9 cellular contexts compared by ENCODE assay signal in genomic region chr6:132780770-132781371, GRCh38. TPM values are rescaled to one million over a fixed set of nuclear protein-coding genes. Genes with fewer than 3 reads are reported as not detected.
DNase-seq lines count a peak whose midpoint lies in the region; ATAC-seq and TF ChIP-seq lines count a peak whose summit lies in the region.
"Had no signal": no experiment of that assay in that cellular context is flagged by ENCODE, and none has a peak within 500 bp of the region (broad histone marks: within the 10 kb centered on the region; RNA-seq: fewer than 3 reads in every experiment).

No MANE protein-coding gene starts in this region.

- H3K36me3 ChIP-seq in right lobe of liver = peaks cover 0 to 23% (median 7%) of the 10 kb centered on the region in 4 donors
- peaks cover 0 to 9% of the 10 kb centered on the region in 2 donors for H3K36me3 ChIP-seq in vagina

- H3K9me3 ChIP-seq in right lobe of liver = no peaks in the 10 kb centered on the region
- no peaks in the 10 kb centered on the region for H3K9me3 ChIP-seq in vagina
- H3K9me3 ChIP-seq: pancreas had no signal

- H3K36me3 Mint-ChIP-seq in activated T-helper 17 cell treated with anti-CD3 and anti-CD28 coated beads, Interleukin-2, amount 50 U/mL, for 72 hours (ENCODE audit: low read depth) = peaks cover 71% of the 10 kb centered on the region

- TF ChIP-seq POLR2A in right lobe of liver (IDR thresholded peaks at IDR 0.05) = no peak
- no peak for TF ChIP-seq POLR2A in vagina (IDR thresholded peaks at IDR 0.05)

- H3K27ac ChIP-seq in VCaP = no peak overlapping the region
- H3K27ac ChIP-seq in right lobe of liver = no peak overlapping the region
- no peak overlapping the region for H3K27ac ChIP-seq in vagina
- H3K27ac ChIP-seq: pancreas had no signal

- no peaks in the 10 kb centered on the region for H3K9me3 Mint-ChIP-seq in activated T-helper 17 cell treated with anti-CD3 and anti-CD28 coated beads, Interleukin-2, amount 50 U/mL, for 72 hours

- H3K4me3 ChIP-seq in right lobe of liver = no peak overlapping the region
- H3K4me3 ChIP-seq in vagina = no peak overlapping the region
- H3K4me3 ChIP-seq: pancreas had no signal

- 86% methylated on average over 2 of the region's 2 CpGs for WGBS in right lobe of liver (ENCODE audit: insufficient coverage, low coverage, low lambda C conversion rate, missing lambda C conversion rate)

- peaks cover 5% of the 10 kb centered on the region for H3K4me1 Mint-ChIP-seq in activated T-helper 17 cell treated with anti-CD3 and anti-CD28 coated beads, Interleukin-2, amount 50 U/mL, for 72 hours

- no peaks in the 10 kb centered on the region for H3K27me3 ChIP-seq in right lobe of liver
- H3K27me3 ChIP-seq in vagina = no peaks in the 10 kb centered on the region
- H3K27me3 ChIP-seq: pancreas had no signal

- no peak overlapping the region for H3K27ac Mint-ChIP-seq in activated T-helper 17 cell treated with anti-CD3 and anti-CD28 coated beads, Interleukin-2, amount 50 U/mL, for 72 hours

- TF ChIP-seq CTCF in VCaP (conservative IDR thresholded peaks at IDR 0.05) (peak; percentile 80), right lobe of liver (IDR thresholded peaks at IDR 0.05) (peak; percentile 28 to 34 (median 30)), vagina (IDR thresholded peaks at IDR 0.05) (no peak)

- no peaks in the 10 kb centered on the region for H3K27me3 Mint-ChIP-seq in activated T-helper 17 cell treated with anti-CD3 and anti-CD28 coated beads, Interleukin-2, amount 50 U/mL, for 72 hours

- intact Hi-C loops in right lobe of liver (cut with DNase I) (no loop called here), vagina (cut with DNase I) (no loop called here)

- H3K4me3 Mint-ChIP-seq in activated T-helper 17 cell treated with anti-CD3 and anti-CD28 coated beads, Interleukin-2, amount 50 U/mL, for 72 hours = no peak overlapping the region

- ATAC-seq in HG02938 (IDR thresholded peaks at IDR 0.05; ENCODE audit: unreplicated experiment) = peak; percentile 86
- peak in 1 of 4 donors; percentile 64 for ATAC-seq in right lobe of liver
- no peak for ATAC-seq in GM18867 (IDR thresholded peaks at IDR 0.05; ENCODE audit: unreplicated experiment)
- ATAC-seq in activated T-helper 17 cell treated with anti-CD3 and anti-CD28 coated beads, Interleukin-2, amount 50 U/mL, for 72 hours (replicated peaks) = no peak

- DNase-seq in EH (ENCODE audit: low read depth) = peak; percentile 24
- no peak for DNase-seq in right lobe of liver
- DNase-seq in GM19238 (ENCODE audit: insufficient read length, low spot score) = no peak
- no peak for DNase-seq in vagina (ENCODE audit: extremely low spot score in 2 of 2)
- DNase-seq: pancreas had no signal

- H3K4me1 ChIP-seq in right lobe of liver (no peaks in the 10 kb centered on the region), vagina (no peaks in the 10 kb centered on the region)
- H3K4me1 ChIP-seq: pancreas had no signal

RNA-seq across cellular contexts. Expression of gene SLC18B1, which starts 17.6 kb away (rescaled TPM):
- total RNA-seq in right lobe of liver (1 to 10 TPM; 2.9 to 6.1 (median 4.2) TPM), vagina (6.4 TPM)
- total RNA-seq in activated T-helper 17 cell treated with anti-CD3 and anti-CD28 coated beads, Interleukin-2, amount 50 U/mL, for 72 hours = 1 to 10 TPM; 3.9 to 4.1 TPM

RNA-seq across cellular contexts. Expression of gene VNN2, which starts 23.2 kb away (rescaled TPM):
- total RNA-seq in right lobe of liver (10 to 100 TPM in 1 of 6 experiments, 1 to 10 TPM in 4, under 1 TPM in 1; 0.75 to 18.9 (median 5.9) TPM), vagina (1.5 TPM)
- total RNA-seq in activated T-helper 17 cell treated with anti-CD3 and anti-CD28 coated beads, Interleukin-2, amount 50 U/mL, for 72 hours = 1 to 10 TPM; 2.3 to 3.1 TPM

RNA-seq across cellular contexts. Expression of gene RPS12, which starts 33.5 kb away (rescaled TPM):
- total RNA-seq in right lobe of liver (100 to 1,000 TPM; 345 to 448 (median 375) TPM), vagina (1,905 TPM)
- total RNA-seq in activated T-helper 17 cell treated with anti-CD3 and anti-CD28 coated beads, Interleukin-2, amount 50 U/mL, for 72 hours = 1,000 to 10,000 TPM; 1,467 to 1,579 TPM

Comparison
In these comparisons a context has a peak if more than half of its experiments do, and no peak if none do; other contexts are left out.
1. CTCF ChIP-seq: peak in VCaP (single experiment) and right lobe of liver (4 of 4); none in vagina (0 of 3).